37 cellular contexts compared by ENCODE assay signal in genomic region chr11:77325159-77325558, GRCh38. TPM values are rescaled to one million over a fixed set of nuclear protein-coding genes. Genes with fewer than 3 reads are reported as not detected.
"Had no signal": no experiment of that assay in that cellular context is flagged by ENCODE, and none has a peak within 500 bp of the region (broad histone marks: within the 10 kb centered on the region; RNA-seq: fewer than 3 reads in every experiment).

No MANE protein-coding gene starts in this region.

- H3K4me1 Mint-ChIP-seq: activated B cell treated with CpG ODN at 0.5 μM for 24 hours; central memory CD8-positive, alpha-beta T cell had no signal

- H3K9me3 Mint-ChIP-seq: activated CD4-positive, alpha-beta memory T cell treated with anti-CD3 and anti-CD28 coated beads for 36 hours; activated CD4-positive, alpha-beta T cell treated with anti-CD3 and anti-CD28 coated beads, Interleukin-2, amount 10 ng/mL, durations not matched to agents 24 days and 14 days; activated T-cell treated with anti-CD3 and anti-CD28 coated beads, Interleukin-2, amount 50 U/mL, for 4 hours; activated T-helper 1 cell treated with anti-CD3 and anti-CD28 coated beads, Interleukin-12 subunit alpha, Interleukin-12 subunit beta, Interleukin-2, Interleukin-4 antibody, amounts not matched to agents 30 ng/mL and 10 ng/mL and 1 ng/mL, durations not matched to agents 14 hours and 24 hours and 36 hours; central memory CD8-positive, alpha-beta T cell had no signal

- DNase-seq: activated B cell treated with CpG ODN at 0.5 μM for 24 hours; activated CD4-positive, alpha-beta memory T cell treated with anti-CD3 and anti-CD28 coated beads for 36 hours; activated CD4-positive, alpha-beta T cell treated with anti-CD3 and anti-CD28 coated beads for 4 hours; activated CD4-positive, alpha-beta T cell treated with anti-CD3 and anti-CD28 coated beads, Interleukin-2, amount 10 ng/mL, durations not matched to agents 24 days and 14 days; activated CD4-positive, alpha-beta T cell treated with anti-CD3 and anti-CD28 coated beads, Interleukin-2, amount 50 U/mL, for 1 hour; activated CD4-positive, alpha-beta T cell treated with anti-CD3 and anti-CD28 coated beads, Interleukin-2, amount 50 U/mL, for 4 hours; activated CD4-positive, CD25-positive, alpha-beta regulatory T cell treated with anti-CD3 and anti-CD28 coated beads, Interleukin-2, amount 50 U/mL, for 72 hours; activated CD8-positive, alpha-beta memory T cell treated with anti-CD3 and anti-CD28 coated beads, Interleukin-2, amount 50 U/mL, for 4 hours; activated CD8-positive, alpha-beta T cell treated with anti-CD3 and anti-CD28 coated beads for 36 hours; activated effector memory CD4-positive, alpha-beta T cell treated with Interleukin-2 at 50 U/mL for 16 hours; activated gamma-delta T cell; activated naive CD4-positive, alpha-beta T cell treated with anti-CD3 and anti-CD28 coated beads, Interleukin-2, amount 50 U/mL, for 16 hours; activated naive CD4-positive, alpha-beta T cell treated with Interleukin-2 at 50 U/mL for 16 hours; activated T-cell treated with anti-CD3 and anti-CD28 coated beads for 4 hours; activated T-cell treated with anti-CD3 and anti-CD28 coated beads, Interleukin-2, amount 50 U/mL, for 1 hour; activated T-cell treated with anti-CD3 and anti-CD28 coated beads, Interleukin-2, amount 50 U/mL, for 4 hours; activated T-cell treated with anti-CD3 and anti-CD28 coated beads, Interleukin-2, amount 50 U/mL, for 72 hours; amygdala; anterior cingulate cortex; caudate nucleus; cerebellar nuclear complex; colonic mucosa; T-helper 1 cell; T-helper 2 cell; T-helper 9 cell had no signal

- H3K9me3 ChIP-seq: ascending aorta, colonic mucosa had no signal

- H3K4me3 Mint-ChIP-seq: activated B cell treated with CpG ODN at 0.5 μM for 24 hours; activated CD4-positive, alpha-beta memory T cell treated with anti-CD3 and anti-CD28 coated beads for 36 hours; activated CD4-positive, alpha-beta T cell treated with anti-CD3 and anti-CD28 coated beads, Interleukin-2, amount 10 ng/mL, durations not matched to agents 24 days and 14 days; activated CD8-positive, alpha-beta T cell treated with anti-CD3 and anti-CD28 coated beads for 36 hours; activated naive CD8-positive, alpha-beta T cell; activated T-cell treated with anti-CD3 and anti-CD28 coated beads, Interleukin-2, amount 50 U/mL, for 4 hours; activated T-cell treated with anti-CD3 and anti-CD28 coated beads, Interleukin-2, amount 50 U/mL, for 72 hours; activated T-helper 1 cell treated with anti-CD3 and anti-CD28 coated beads, Interleukin-12 subunit alpha, Interleukin-12 subunit beta, Interleukin-2, Interleukin-4 antibody, amounts not matched to agents 30 ng/mL and 10 ng/mL and 1 ng/mL, durations not matched to agents 14 hours and 24 hours and 36 hours; brain; central memory CD8-positive, alpha-beta T cell; T-helper 1 cell treated with Interleukin-12 subunit alpha and Interleukin-12 subunit beta and Interleukin-4 antibody, amounts not matched to agents 30 μg/mL and 1 μg/mL, for 36 hours; T-helper 2 cell treated with Interferon-gamma antibody and Interleukin-4, amounts not matched to agents 5 μg/mL and 100 μg/mL, for 36 hours had no signal

- ATAC-seq: activated CD8-positive, alpha-beta T cell treated with anti-CD3 and anti-CD28 coated beads for 36 hours; activated T-cell treated with anti-CD3 and anti-CD28 coated beads, Interleukin-2, amount 50 U/mL, for 4 hours had no signal

- H3K4me3 ChIP-seq: ascending aorta, cardiac muscle cell, colonic mucosa had no signal

- H3K27me3 Mint-ChIP-seq: activated B cell treated with CpG ODN at 0.5 μM for 24 hours; activated CD4-positive, alpha-beta memory T cell treated with anti-CD3 and anti-CD28 coated beads for 36 hours; activated CD4-positive, alpha-beta T cell treated with anti-CD3 and anti-CD28 coated beads, Interleukin-2, amount 10 ng/mL, durations not matched to agents 24 days and 14 days; activated CD8-positive, alpha-beta T cell treated with anti-CD3 and anti-CD28 coated beads for 36 hours; activated naive CD8-positive, alpha-beta T cell; brain; central memory CD8-positive, alpha-beta T cell had no signal

- H3K36me3 ChIP-seq: cardiac muscle cell, colonic mucosa had no signal

- H3K27me3 ChIP-seq: ascending aorta, cardiac muscle cell, colonic mucosa had no signal

- H3K27ac Mint-ChIP-seq: activated B cell treated with CpG ODN at 0.5 μM for 24 hours; activated CD4-positive, alpha-beta memory T cell treated with anti-CD3 and anti-CD28 coated beads for 36 hours; activated CD4-positive, alpha-beta T cell treated with anti-CD3 and anti-CD28 coated beads, Interleukin-2, amount 10 ng/mL, durations not matched to agents 24 days and 14 days; activated CD8-positive, alpha-beta T cell treated with anti-CD3 and anti-CD28 coated beads for 36 hours; activated naive CD8-positive, alpha-beta T cell; activated T-helper 1 cell treated with anti-CD3 and anti-CD28 coated beads, Interleukin-12 subunit alpha, Interleukin-12 subunit beta, Interleukin-2, Interleukin-4 antibody, amounts not matched to agents 30 ng/mL and 10 ng/mL and 1 ng/mL, durations not matched to agents 14 hours and 24 hours and 36 hours; activated T-helper 2 cell treated with anti-CD3 and anti-CD28 coated beads, Interferon-gamma antibody, Interleukin-2, Interleukin-4, amounts not matched to agents 10 μg/mL and 5 μg/mL and 100 μg/mL, durations not matched to agents 14 hours and 24 hours and 36 hours; T-helper 1 cell treated with Interleukin-12 subunit alpha and Interleukin-12 subunit beta and Interleukin-4 antibody, amounts not matched to agents 30 μg/mL and 1 μg/mL, for 36 hours; T-helper 2 cell treated with Interferon-gamma antibody and Interleukin-4, amounts not matched to agents 5 μg/mL and 100 μg/mL, for 36 hours had no signal

RNA-seq across cellular contexts. Expression of gene GDPD4, which starts 23.7 kb away (rescaled TPM):
- total RNA-seq: activated B cell treated with CpG ODN at 0.5 μM for 24 hours; activated CD4-positive, alpha-beta memory T cell treated with anti-CD3 and anti-CD28 coated beads for 36 hours; activated CD4-positive, alpha-beta T cell treated with anti-CD3 and anti-CD28 coated beads, Interleukin-2, amount 10 ng/mL, durations not matched to agents 24 days and 14 days; activated CD8-positive, alpha-beta memory T cell treated with anti-CD3 and anti-CD28 coated beads for 36 hours; activated CD8-positive, alpha-beta T cell treated with anti-CD3 and anti-CD28 coated beads for 36 hours; activated T-cell treated with anti-CD3 and anti-CD28 coated beads, Interleukin-2, amount 50 U/mL, for 4 hours; activated T-cell treated with anti-CD3 and anti-CD28 coated beads, Interleukin-2, amount 50 U/mL, for 72 hours; activated T-helper 1 cell treated with anti-CD3 and anti-CD28 coated beads, Interleukin-12 subunit alpha, Interleukin-12 subunit beta, Interleukin-2, Interleukin-4 antibody, amounts not matched to agents 30 ng/mL and 10 ng/mL and 1 ng/mL, durations not matched to agents 14 hours and 24 hours and 36 hours; activated T-helper 2 cell treated with anti-CD3 and anti-CD28 coated beads, Interferon-gamma antibody, Interleukin-2, Interleukin-4, amounts not matched to agents 10 μg/mL and 5 μg/mL and 100 μg/mL, durations not matched to agents 14 hours and 24 hours and 36 hours; ascending aorta; bronchial epithelial cell; cardiac muscle cell; chondrocyte; colonic mucosa had no signal
